22 cellular contexts compared by ENCODE assay signal in genomic region chr9:6664204-6664683, GRCh38.
"Had no signal": no experiment of that assay in that cellular context is flagged by ENCODE, and none has a peak within 500 bp of the region (broad histone marks: within the 10 kb centered on the region; RNA-seq: fewer than 3 reads in every experiment).

No MANE protein-coding gene starts in this region.

- H3K27me3 Mint-ChIP-seq: activated CD4-positive, alpha-beta memory T cell treated with anti-CD3 and anti-CD28 coated beads, Interleukin-2, amount 10 ng/mL, durations not matched to agents 7 days and 5 days; activated CD8-positive, alpha-beta memory T cell treated with anti-CD3 and anti-CD28 coated beads, Interleukin-2, amount 10 ng/mL, durations not matched to agents 7 days and 5 days; activated naive CD4-positive, alpha-beta T cell treated with anti-CD3 and anti-CD28 coated beads, Interleukin-2, amount 10 ng/mL, durations not matched to agents 7 days and 5 days; effector memory CD8-positive, alpha-beta T cell; T-cell had no signal

- H3K36me3 Mint-ChIP-seq: activated CD8-positive, alpha-beta memory T cell treated with anti-CD3 and anti-CD28 coated beads, Interleukin-2, amount 10 ng/mL, durations not matched to agents 7 days and 5 days; activated naive CD4-positive, alpha-beta T cell treated with anti-CD3 and anti-CD28 coated beads, Interleukin-2, amount 10 ng/mL, durations not matched to agents 7 days and 5 days; mesothelial cell of epicardium; T-cell had no signal

- H3K27ac Mint-ChIP-seq: activated CD4-positive, alpha-beta memory T cell treated with anti-CD3 and anti-CD28 coated beads, Interleukin-2, amount 10 ng/mL, durations not matched to agents 7 days and 5 days; activated CD8-positive, alpha-beta memory T cell treated with anti-CD3 and anti-CD28 coated beads, Interleukin-2, amount 10 ng/mL, durations not matched to agents 7 days and 5 days; activated naive CD4-positive, alpha-beta T cell treated with anti-CD3 and anti-CD28 coated beads, Interleukin-2, amount 10 ng/mL, durations not matched to agents 7 days and 5 days; effector memory CD8-positive, alpha-beta T cell; mesothelial cell of epicardium; nephron; T-cell had no signal

- H3K4me3 ChIP-seq: lung, prostate gland, right atrium auricular region, skin epidermis, stomach, testis, upper lobe of right lung had no signal

- H3K4me3 Mint-ChIP-seq: activated CD4-positive, alpha-beta memory T cell treated with anti-CD3 and anti-CD28 coated beads, Interleukin-2, amount 10 ng/mL, durations not matched to agents 7 days and 5 days; activated CD8-positive, alpha-beta memory T cell treated with anti-CD3 and anti-CD28 coated beads, Interleukin-2, amount 10 ng/mL, durations not matched to agents 7 days and 5 days; activated naive CD4-positive, alpha-beta T cell treated with anti-CD3 and anti-CD28 coated beads, Interleukin-2, amount 10 ng/mL, durations not matched to agents 7 days and 5 days; effector memory CD8-positive, alpha-beta T cell; mesothelial cell of epicardium; nephron; T-cell had no signal

- ATAC-seq: activated CD8-positive, alpha-beta memory T cell treated with anti-CD3 and anti-CD28 coated beads, Interleukin-2, amount 10 ng/mL, durations not matched to agents 7 days and 5 days; effector memory CD8-positive, alpha-beta T cell; T-cell; upper lobe of right lung had no signal

- H3K36me3 ChIP-seq: prostate gland, right atrium auricular region, stomach, upper lobe of right lung had no signal

- H3K9me3 ChIP-seq: prostate gland, right atrium auricular region, stomach, testis, upper lobe of right lung had no signal

- H3K4me1 Mint-ChIP-seq: activated CD4-positive, alpha-beta memory T cell treated with anti-CD3 and anti-CD28 coated beads, Interleukin-2, amount 10 ng/mL, durations not matched to agents 7 days and 5 days; activated naive CD4-positive, alpha-beta T cell treated with anti-CD3 and anti-CD28 coated beads, Interleukin-2, amount 10 ng/mL, durations not matched to agents 7 days and 5 days; mesothelial cell of epicardium; nephron had no signal

- H3K9me3 Mint-ChIP-seq: activated CD4-positive, alpha-beta memory T cell treated with anti-CD3 and anti-CD28 coated beads, Interleukin-2, amount 10 ng/mL, durations not matched to agents 7 days and 5 days; activated naive CD4-positive, alpha-beta T cell treated with anti-CD3 and anti-CD28 coated beads, Interleukin-2, amount 10 ng/mL, durations not matched to agents 7 days and 5 days; effector memory CD8-positive, alpha-beta T cell; mesothelial cell of epicardium; nephron; T-cell had no signal

- H3K4me1 ChIP-seq: prostate gland, right atrium auricular region, testis, upper lobe of right lung had no signal

- H3K27me3 ChIP-seq: right atrium auricular region, stomach, testis, upper lobe of right lung had no signal

- H3K27ac ChIP-seq: epithelial cell of prostate, prostate gland, right atrium auricular region, skin epidermis, testis, upper lobe of right lung had no signal

- DNase-seq: activated CD4-positive, alpha-beta memory T cell treated with anti-CD3 and anti-CD28 coated beads, Interleukin-2, amount 10 ng/mL, durations not matched to agents 7 days and 5 days; activated CD4-positive, alpha-beta T cell treated with anti-CD3 and anti-CD28 coated beads for 48 hours; activated CD4-positive, CD25-positive, alpha-beta regulatory T cell; activated CD8-positive, alpha-beta memory T cell treated with anti-CD3 and anti-CD28 coated beads, Interleukin-2, amount 10 ng/mL, durations not matched to agents 7 days and 5 days; activated naive CD4-positive, alpha-beta T cell treated with anti-CD3 and anti-CD28 coated beads, Interleukin-2, amount 10 ng/mL, durations not matched to agents 7 days and 5 days; activated T-cell treated with anti-CD3 and anti-CD28 coated beads, Interleukin-2, amount 50 U/mL, for 1 hour; effector memory CD8-positive, alpha-beta T cell; foreskin fibroblast; left colon; stimulated activated CD4-positive, alpha-beta T cell treated with anti-CD3 and anti-CD28 coated beads, Interleukin-15, amount 100 ng/mL, for 24 hours; stimulated activated CD4-positive, alpha-beta T cell treated with anti-CD3 and anti-CD28 coated beads, Interleukin-2, amount 100 ng/mL, for 48 hours; stomach; T-cell; testis; upper lobe of right lung had no signal
